Comparison of ENCODE assay signal across 16 cellular contexts in genomic region chr14:68510951-68511726, GRCh38.
DNase-seq lines count a peak whose midpoint lies in the region; ATAC-seq and TF ChIP-seq lines count a peak whose summit lies in the region.
"Had no signal": no experiment of that assay in that cellular context is flagged by ENCODE, and none has a peak within 500 bp of the region (broad histone marks: within the 10 kb centered on the region; RNA-seq: fewer than 3 reads in every experiment).

No MANE protein-coding gene starts in this region.

- H3K9me3 ChIP-seq in IMR-90 (ENCODE audit: control insufficient read depth, insufficient read depth, low read length) (no peaks in the 10 kb centered on the region), muscle layer of colon (ENCODE audit: low read length) (no peaks in the 10 kb centered on the region), subcutaneous abdominal adipose tissue (ENCODE audit: control insufficient read depth in 5 of 5, low read length in 5 of 5) (no peaks in the 10 kb centered on the region)

- no peak overlapping the region for H3K27ac Mint-ChIP-seq in effector memory CD8-positive, alpha-beta T cell
- H3K27ac Mint-ChIP-seq: activated CD8-positive, alpha-beta T cell treated with anti-CD3 and anti-CD28 coated beads, Interleukin-2, amount 10 ng/mL, durations not matched to agents 7 days and 5 days had no signal

- no peaks in the 10 kb centered on the region for H3K36me3 Mint-ChIP-seq in activated T-cell treated with anti-CD3 and anti-CD28 coated beads, Interleukin-2, amount 50 U/mL, for 4 hours (ENCODE audit: insufficient read depth)
- peaks cover 5% of the 10 kb centered on the region for H3K36me3 Mint-ChIP-seq in effector memory CD8-positive, alpha-beta T cell (ENCODE audit: insufficient read depth)
- H3K36me3 Mint-ChIP-seq: IgD-negative memory B cell had no signal

- peak overlapping the region; percentile 11; the same call in 1 of the 2 replicates for H3K18ac ChIP-seq in IMR-90 (ENCODE audit: low read depth, low read length)

- no peak for TF ChIP-seq RAD21 in IMR-90 (IDR thresholded peaks at IDR 0.05; ENCODE audit: low read length)

- intact Hi-C loops in IMR-90 (cut with micrococcal nuclease): no loop called here

- POLR2A ChIA-PET in IMR-90 (lab: Charles Lee; ENCODE audit: unreplicated experiment): no interaction called here

- H3K27ac ChIP-seq in IMR-90 (ENCODE audit: insufficient read depth, low read length) (no peak overlapping the region), coronary artery (peak overlapping the region; percentile 41 to 44), muscle layer of colon (ENCODE audit: low read depth, low read length) (peak overlapping the region; percentile 78), subcutaneous abdominal adipose tissue (ENCODE audit: low read depth, low read length) (peak overlapping the region; percentile 55)

- no peak overlapping the region for H3K4me3 Mint-ChIP-seq in activated T-cell treated with anti-CD3 and anti-CD28 coated beads, Interleukin-2, amount 50 U/mL, for 4 hours
- no peak overlapping the region for H3K4me3 Mint-ChIP-seq in effector memory CD8-positive, alpha-beta T cell
- H3K4me3 Mint-ChIP-seq: activated CD8-positive, alpha-beta T cell treated with anti-CD3 and anti-CD28 coated beads, Interleukin-2, amount 10 ng/mL, durations not matched to agents 7 days and 5 days had no signal

- peaks cover 25% of the 10 kb centered on the region for H3K4me1 ChIP-seq in IMR-90 (ENCODE audit: control insufficient read depth, insufficient read depth, low read length)
- peaks cover 70% of the 10 kb centered on the region for H3K4me1 ChIP-seq in muscle layer of colon (ENCODE audit: insufficient read depth, low read length)
- H3K4me1 ChIP-seq in subcutaneous abdominal adipose tissue (ENCODE audit: control insufficient read depth in 5 of 5, insufficient read depth in 5 of 5, low read length in 5 of 5): peaks cover 13 to 58% (median 39%) of the 10 kb centered on the region in 5 donors

- H3K9me1 ChIP-seq in IMR-90 (ENCODE audit: insufficient read depth, low read length): peaks cover 35% of the 10 kb centered on the region

- DNase-seq in IMR-90 (no peak), coronary artery (ENCODE audit: low spot score) (no peak)
- no peak for DNase-seq in activated T-cell treated with anti-CD3 and anti-CD28 coated beads, Interleukin-2, amount 50 U/mL, for 4 hours
- DNase-seq in effector memory CD8-positive, alpha-beta T cell: no peak
- DNase-seq: activated CD8-positive, alpha-beta T cell treated with anti-CD3 and anti-CD28 coated beads, Interleukin-2, amount 10 ng/mL, durations not matched to agents 7 days and 5 days; activated naive CD4-positive, alpha-beta T cell treated with anti-CD3 and anti-CD28 coated beads, Interleukin-2, amount 50 U/mL, for 16 hours; dorsolateral prefrontal cortex; GOT3; mesendoderm; NCI-H1436 treated with DMSO at 0.1 percent for 48 hours; NK-92 treated with Interleukin-12 subunit alpha and Interleukin-12 subunit beta, amount 100 ng/mL, for 24 hours had no signal

- H3K9ac ChIP-seq in IMR-90 (ENCODE audit: low read depth, low read length): no peak overlapping the region
- H3K9ac ChIP-seq in muscle layer of colon (ENCODE audit: low read length): no peak overlapping the region
- H3K9ac ChIP-seq in subcutaneous abdominal adipose tissue (ENCODE audit: low read length in 5 of 5): no peak overlapping the region

- H4K8ac ChIP-seq in IMR-90 (ENCODE audit: low read depth in 2 of 2, low read length in 2 of 2): peak overlapping the region in 1 of 2 experiments; percentile 73; a peak in 1 of 4 replicates

- no peaks in the 10 kb centered on the region for H3K9me3 Mint-ChIP-seq in activated T-cell treated with anti-CD3 and anti-CD28 coated beads, Interleukin-2, amount 50 U/mL, for 4 hours
- no peaks in the 10 kb centered on the region for H3K9me3 Mint-ChIP-seq in effector memory CD8-positive, alpha-beta T cell
- H3K9me3 Mint-ChIP-seq: IgD-negative memory B cell had no signal

- BruUV-seq in IMR-90 (replicated peaks; lab: Mats Ljungman, UMichigan): no TSS peak

- no peak overlapping the region for H3K4me2 ChIP-seq in IMR-90 (ENCODE audit: low read depth, low read length)

- TF ChIP-seq POLR2A in IMR-90 (IDR thresholded peaks at IDR 0.05; ENCODE audit: low read depth, low read length): no peak

- H2AK5ac ChIP-seq in IMR-90 (ENCODE audit: low read depth, low read length): peak overlapping the region; percentile 74; the same call in 1 of the 2 replicates

- no peaks in the 10 kb centered on the region for H3K27me3 ChIP-seq in IMR-90 (ENCODE audit: control insufficient read depth, insufficient read depth, low read length)
- no peaks in the 10 kb centered on the region for H3K27me3 ChIP-seq in muscle layer of colon (ENCODE audit: control insufficient read depth in 1 of 2, insufficient read depth in 2 of 2, low read length in 2 of 2)
- no peaks in the 10 kb centered on the region for H3K27me3 ChIP-seq in subcutaneous abdominal adipose tissue (ENCODE audit: control insufficient read depth in 5 of 5, insufficient read depth in 4 of 5, low read length in 5 of 5)
- H3K27me3 ChIP-seq: dorsolateral prefrontal cortex had no signal

- H2BK15ac ChIP-seq in IMR-90 (ENCODE audit: low read depth, low read length): peak overlapping the region; percentile 51; the same call in 2 of the 3 replicates

- peaks cover 55% of the 10 kb centered on the region for H3K4me1 Mint-ChIP-seq in activated T-cell treated with anti-CD3 and anti-CD28 coated beads, Interleukin-2, amount 50 U/mL, for 4 hours (ENCODE audit: low read depth)
- H3K4me1 Mint-ChIP-seq in effector memory CD8-positive, alpha-beta T cell (ENCODE audit: low read depth in 2 of 2): peaks cover 24 to 31% of the 10 kb centered on the region in 2 donors

- H3K14ac ChIP-seq in IMR-90 (replicated peaks; ENCODE audit: low read depth, low read length): peak overlapping the region; percentile 71

- peak overlapping the region; percentile 81 for H2BK20ac ChIP-seq in IMR-90 (ENCODE audit: low read depth, low read length)

- H2AFZ ChIP-seq in IMR-90 (replicated peaks; ENCODE audit: low read length, poor library complexity): peak overlapping the region; percentile 45

- H3K4me3 ChIP-seq in IMR-90 (ENCODE audit: insufficient read depth, low read depth, low read length): no peak overlapping the region
- H3K4me3 ChIP-seq in coronary artery: no peak overlapping the region
- H3K4me3 ChIP-seq in muscle layer of colon (ENCODE audit: low read depth in 1 of 2, low read length in 2 of 2): no peak overlapping the region
- no peak overlapping the region for H3K4me3 ChIP-seq in subcutaneous abdominal adipose tissue (ENCODE audit: low read depth in 1 of 5, low read length in 5 of 5)
- H3K4me3 ChIP-seq: dorsolateral prefrontal cortex had no signal

- H4K91ac ChIP-seq in IMR-90 (ENCODE audit: insufficient read depth, low read depth, low read length): peak overlapping the region; percentile 30

- ATAC-seq in IMR-90 (ENCODE audit: low read depth) (no peak), GM21367 (IDR thresholded peaks at IDR 0.05; ENCODE audit: unreplicated experiment) (no peak), HG02885 (IDR thresholded peaks at IDR 0.05; ENCODE audit: poor library complexity, unreplicated experiment) (no peak)
- no peak for ATAC-seq in activated T-cell treated with anti-CD3 and anti-CD28 coated beads, Interleukin-2, amount 50 U/mL, for 4 hours
- no peak for ATAC-seq in effector memory CD8-positive, alpha-beta T cell (replicated peaks)
- ATAC-seq: activated CD8-positive, alpha-beta T cell treated with anti-CD3 and anti-CD28 coated beads, Interleukin-2, amount 10 ng/mL, durations not matched to agents 7 days and 5 days had no signal

- no peaks in the 10 kb centered on the region for H4K20me1 ChIP-seq in IMR-90 (ENCODE audit: insufficient read depth, low read length)

- H4K5ac ChIP-seq in IMR-90 (ENCODE audit: low read depth, low read length): peak overlapping the region; percentile 59

- 0 out of 4 replicates have a peak, but pooled peaks cover 0 to 2% of the 10 kb centered on the region in 2 experiments for H3K79me1 ChIP-seq in IMR-90 (ENCODE audit: low read depth in 1 of 2, low read length in 2 of 2)

- peak overlapping the region; percentile 81 for H3K4ac ChIP-seq in IMR-90 (ENCODE audit: low read depth, low read length)

- dilution Hi-C loops in IMR-90 (cut with HindIII; ENCODE audit: low sequenced_read_pairs, unreplicated experiment): no loop called here

- H3K23ac ChIP-seq in IMR-90 (ENCODE audit: low read depth, low read length): no peak overlapping the region

- no peaks in the 10 kb centered on the region for H3K27me3 Mint-ChIP-seq in activated T-cell treated with anti-CD3 and anti-CD28 coated beads, Interleukin-2, amount 50 U/mL, for 4 hours (ENCODE audit: low read depth)
- no peaks in the 10 kb centered on the region for H3K27me3 Mint-ChIP-seq in effector memory CD8-positive, alpha-beta T cell
- H3K27me3 Mint-ChIP-seq: IgD-negative memory B cell had no signal

- CTCF ChIA-PET in IMR-90 (lab: Yijun Ruan, JAX): interaction anchor here (0.5 to 0.6 kb wide), 2 partner anchors 292 to 388 kb away, joined by 3 to 6 read pairs; no protein-coding TSS in a partner anchor

- no peak overlapping the region for H2AK9ac ChIP-seq in IMR-90 (replicated peaks; ENCODE audit: low read depth, low read length, poor library complexity)

- no peaks in the 10 kb centered on the region for H3K36me3 ChIP-seq in IMR-90 (ENCODE audit: control insufficient read depth, insufficient read depth, low read length)
- no peaks in the 10 kb centered on the region for H3K36me3 ChIP-seq in muscle layer of colon (ENCODE audit: insufficient read depth, low read length)
- no peaks in the 10 kb centered on the region for H3K36me3 ChIP-seq in subcutaneous abdominal adipose tissue (ENCODE audit: control insufficient read depth in 5 of 5, insufficient read depth in 5 of 5, low read length in 5 of 5)

- no peak overlapping the region for H2BK5ac ChIP-seq in IMR-90 (ENCODE audit: low read depth, low read length, poor library complexity, severe bottlenecking)

- H3K56ac ChIP-seq in IMR-90 (ENCODE audit: extremely low read depth, insufficient read depth, low read length): no peak overlapping the region

- in situ Hi-C loops in IMR-90 (cut with MboI; ENCODE audit: low sequenced_read_pairs): no loop called here

- H2BK120ac ChIP-seq in IMR-90 (ENCODE audit: low read depth, low read length): peak overlapping the region; percentile 87

- no peak for TF ChIP-seq CTCF in IMR-90 (conservative IDR thresholded peaks at IDR 0.05; ENCODE audit: low read depth, low read length)
- no peak for TF ChIP-seq CTCF in coronary artery (IDR thresholded peaks at IDR 0.05)

- 100% methylated on average over 1 of the region's 5 CpGs; no CpG with 5 or more reads in 1 of the 2 experiments for WGBS in IMR-90 (ENCODE audit: extremely low coverage in 2 of 2, insufficient read length in 1 of 2), 2 experiments

TF ChIP-seq in IMR-90, 13 proteins besides CTCF, POLR2A, EP300 and RAD21 (continues in another document):
- no peak for TF ChIP-seq FOS (IDR thresholded peaks at IDR 0.05; ENCODE audit: low read depth, low read length)
